Comparison of ENCODE assay signal across 22 cellular contexts in the genomic region with DNA sequence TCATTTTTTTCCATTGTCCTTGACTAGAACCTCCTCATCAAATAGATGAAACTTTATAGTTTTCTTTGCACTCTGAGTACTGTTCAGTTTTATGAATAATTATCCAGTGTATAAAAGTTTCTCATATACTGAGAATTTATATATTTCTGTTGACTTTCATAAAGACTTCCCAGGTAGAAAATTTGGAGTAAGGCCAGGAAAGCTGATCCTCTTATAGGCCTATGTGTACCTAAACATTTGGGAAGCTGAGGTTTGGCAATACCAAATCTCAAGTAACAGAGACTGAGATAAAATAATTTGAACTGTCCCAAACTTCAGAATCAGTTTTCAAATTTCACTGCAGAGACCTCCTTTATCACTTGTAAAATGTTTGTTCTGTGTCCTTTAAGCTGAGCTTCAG. TPM values are rescaled to one million over a fixed set of nuclear protein-coding genes. Genes with fewer than 3 reads are reported as not detected.
DNase-seq lines count a peak whose midpoint lies in the region; ATAC-seq, FAIRE-seq and TF ChIP-seq lines count a peak whose summit lies in the region.
"Had no signal": no experiment of that assay in that cellular context is flagged by ENCODE, and none has a peak within 500 bp of the region (broad histone marks: within the 10 kb centered on the region; RNA-seq: fewer than 3 reads in every experiment).

No MANE protein-coding gene starts in this region.

- intact Hi-C loops in left lung (cut with DNase I), result no loop called here
- intact Hi-C loops in body of pancreas (cut with DNase I), result no loop called here

- H3K27ac ChIP-seq in A549, result peak overlapping the region in 1 of 2 experiments; percentile 12; a peak in 2 of 6 replicates
- peak overlapping the region; percentile 95 for H3K27ac ChIP-seq in brain microvascular endothelial cell
- peak overlapping the region; percentile 31 to 66 for H3K27ac ChIP-seq in left lung
- H3K27ac ChIP-seq in small intestine (ENCODE audit: low read depth in 1 of 2, low read length in 1 of 2), result no peak overlapping the region
- H3K27ac ChIP-seq in body of pancreas, result no peak overlapping the region
- H3K27ac ChIP-seq: cardiac muscle cell, gastrocnemius medialis, right atrium auricular region had no signal

- TF ChIP-seq EP300 in A549 (IDR thresholded peaks at IDR 0.05), result no peak

- no peaks in the 10 kb centered on the region for H3K36me3 Mint-ChIP-seq in HFFc6 (ENCODE audit: low read depth)
- H3K36me3 Mint-ChIP-seq: activated naive CD8-positive, alpha-beta T cell; CD8-positive, alpha-beta memory T cell; natural killer cell treated with Interleukin-12 subunit alpha and Interleukin-12 subunit beta and Interleukin-15 and Interleukin-18, amount 100 ng/mL, for 72 hours had no signal

- DNase-seq in A549 (ENCODE audit: low read depth in 1 of 2, low spot score in 1 of 2) (no peak), HFFc6 (no peak), brain microvascular endothelial cell (no peak), left lung (no peak), small intestine (no peak), body of pancreas (no peak), mesenteric fat pad (ENCODE audit: low spot score) (no peak)
- no peak for DNase-seq in activated effector memory CD4-positive, alpha-beta T cell treated with anti-CD3 and anti-CD28 coated beads, Interleukin-2, amount 50 U/mL, for 16 hours
- DNase-seq: activated CD4-positive, alpha-beta T cell treated with anti-CD3 and anti-CD28 coated beads, Interleukin-2, amount 50 U/mL, for 4 hours; activated T-cell treated with anti-CD3 and anti-CD28 coated beads, Interleukin-2, amount 50 U/mL, for 24 hours; CD8-positive, alpha-beta memory T cell; effector CD8-positive, alpha-beta T cell; GDM1; NCI-H1436 treated with DMSO at 0.1 percent for 48 hours; NCI-H510A had no signal

- TF ChIP-seq POLR2A in A549 (IDR thresholded peaks at IDR 0.05; ENCODE audit: low read length) (no peak), body of pancreas (IDR thresholded peaks at IDR 0.05) (no peak)

- H3K9me3 ChIP-seq in A549 (no peaks in the 10 kb centered on the region), left lung (no peaks in the 10 kb centered on the region), small intestine (ENCODE audit: control insufficient read depth, low read depth) (no peaks in the 10 kb centered on the region), body of pancreas (no peaks in the 10 kb centered on the region)
- H3K9me3 ChIP-seq: gastrocnemius medialis, right atrium auricular region had no signal

- H3K4me3 ChIP-seq in A549 (no peak overlapping the region), brain microvascular endothelial cell (ENCODE audit: low read depth, low read length) (no peak overlapping the region), left lung (no peak overlapping the region), small intestine (ENCODE audit: low read depth in 1 of 2, low read length in 2 of 2) (no peak overlapping the region), body of pancreas (no peak overlapping the region)
- H3K4me3 ChIP-seq: cardiac muscle cell, gastrocnemius medialis, right atrium auricular region had no signal

- 0 out of 6 replicates have a peak, but pooled peaks of 1 of the 2 experiments have one; percentile 34 for ATAC-seq in A549
- no peak for ATAC-seq in left lung
- no peak for ATAC-seq in body of pancreas
- ATAC-seq: natural killer cell treated with Interleukin-12 subunit alpha and Interleukin-12 subunit beta and Interleukin-15 and Interleukin-18, amount 100 ng/mL, for 72 hours had no signal

- peak overlapping the region; percentile 80 for H3K27ac Mint-ChIP-seq in HFFc6
- H3K27ac Mint-ChIP-seq: activated naive CD8-positive, alpha-beta T cell; activated T-cell treated with anti-CD3 and anti-CD28 coated beads, Interleukin-2, amount 50 U/mL, for 24 hours; CD8-positive, alpha-beta memory T cell; natural killer cell treated with Interleukin-12 subunit alpha and Interleukin-12 subunit beta and Interleukin-15 and Interleukin-18, amount 100 ng/mL, for 72 hours had no signal

- H3K4me2 ChIP-seq in A549, result peak overlapping the region; percentile 57

- H3K4me1 Mint-ChIP-seq in HFFc6 (ENCODE audit: low read depth), result peaks cover 52% of the 10 kb centered on the region
- H3K4me1 Mint-ChIP-seq: CD8-positive, alpha-beta memory T cell had no signal

- no peaks in the 10 kb centered on the region for H3K9me3 Mint-ChIP-seq in HFFc6
- H3K9me3 Mint-ChIP-seq: activated T-cell treated with anti-CD3 and anti-CD28 coated beads, Interleukin-2, amount 50 U/mL, for 24 hours; CD8-positive, alpha-beta memory T cell; natural killer cell treated with Interleukin-12 subunit alpha and Interleukin-12 subunit beta and Interleukin-15 and Interleukin-18, amount 100 ng/mL, for 72 hours had no signal

- H3K27me3 Mint-ChIP-seq in HFFc6 (ENCODE audit: insufficient read depth), result no peaks in the 10 kb centered on the region
- H3K27me3 Mint-ChIP-seq: activated naive CD8-positive, alpha-beta T cell; activated T-cell treated with anti-CD3 and anti-CD28 coated beads, Interleukin-2, amount 50 U/mL, for 24 hours; CD8-positive, alpha-beta memory T cell; natural killer cell treated with Interleukin-12 subunit alpha and Interleukin-12 subunit beta and Interleukin-15 and Interleukin-18, amount 100 ng/mL, for 72 hours had no signal

- H3K4me1 ChIP-seq in A549 (peaks cover 13% of the 10 kb centered on the region; the same call in 2 of the 3 replicates), left lung (peaks cover 4 to 35% of the 10 kb centered on the region in 2 donors), small intestine (ENCODE audit: control insufficient read depth in 2 of 2, insufficient read depth in 1 of 2, low read depth in 1 of 2, low read length in 1 of 2) (no peaks in the 10 kb centered on the region), body of pancreas (no peaks in the 10 kb centered on the region)
- H3K4me1 ChIP-seq: right atrium auricular region had no signal

- in situ Hi-C loops in brain microvascular endothelial cell (cut with HindIII; ENCODE audit: low pct_ligation_motif_present, low sequenced_read_pairs), result no loop called here

- no peaks in the 10 kb centered on the region for H3K27me3 ChIP-seq in brain microvascular endothelial cell (replicated peaks)
- H3K27me3 ChIP-seq in left lung, result no peaks in the 10 kb centered on the region
- H3K27me3 ChIP-seq in small intestine (ENCODE audit: control insufficient read depth in 2 of 2, insufficient read depth in 2 of 2, low read length in 2 of 2), result no peaks in the 10 kb centered on the region
- no peaks in the 10 kb centered on the region for H3K27me3 ChIP-seq in body of pancreas
- H3K27me3 ChIP-seq: cardiac muscle cell, gastrocnemius medialis, right atrium auricular region had no signal

- TF ChIP-seq CTCF in A549 (IDR thresholded peaks at IDR 0.05) (no peak), HFFc6 (IDR thresholded peaks at IDR 0.05) (no peak), brain microvascular endothelial cell (IDR thresholded peaks at IDR 0.05; ENCODE audit: low read depth, low read length, missing control alignments) (no peak), left lung (IDR thresholded peaks at IDR 0.05) (no peak), body of pancreas (IDR thresholded peaks at IDR 0.05) (no peak)

- H3K4me3 Mint-ChIP-seq in HFFc6, result peak overlapping the region; percentile 55
- H3K4me3 Mint-ChIP-seq: activated naive CD8-positive, alpha-beta T cell; activated T-cell treated with anti-CD3 and anti-CD28 coated beads, Interleukin-2, amount 50 U/mL, for 24 hours; CD8-positive, alpha-beta memory T cell; natural killer cell treated with Interleukin-12 subunit alpha and Interleukin-12 subunit beta and Interleukin-15 and Interleukin-18, amount 100 ng/mL, for 72 hours had no signal

- POLR2A ChIA-PET in A549 (lab: Yijun Ruan, JAX), result no interaction called here

- FAIRE-seq in A549 (lab: Jason Lieb, UNC) (no peak), small intestine (lab: Jason Lieb, UNC) (no peak)
- FAIRE-seq: GM12891, H1 had no signal

- no peak for TF ChIP-seq RAD21 in A549 (conservative IDR thresholded peaks at IDR 0.05 in 1 of 2, IDR thresholded peaks at IDR 0.05 in 1 of 2)

- H3K36me3 ChIP-seq in brain microvascular endothelial cell (replicated peaks) (no peaks in the 10 kb centered on the region), left lung (no peaks in the 10 kb centered on the region), small intestine (ENCODE audit: control insufficient read depth in 2 of 2, insufficient read depth in 2 of 2, low read length in 2 of 2) (no peaks in the 10 kb centered on the region), body of pancreas (replicated peaks in 1 of 2; ENCODE audit: insufficient read depth in 1 of 2, low read depth in 2 of 2) (no peaks in the 10 kb centered on the region)
- H3K36me3 ChIP-seq: cardiac muscle cell, gastrocnemius medialis, right atrium auricular region had no signal

- CTCF ChIA-PET in A549 (lab: Yijun Ruan, JAX), result no interaction called here

TF ChIP-seq in A549, 52 proteins besides CTCF, POLR2A, EP300 and RAD21:
- TF ChIP-seq SREBF2 (IDR thresholded peaks at IDR 0.05) (no peak), ZNF302 (CRISPR knock-in tag; IDR thresholded peaks at IDR 0.05) (no peak), JUNB (IDR thresholded peaks at IDR 0.05) (0 out of 2 replicates have a peak, but pooled peaks have one; percentile 3), POLR2AphosphoS2 (conservative IDR thresholded peaks at IDR 0.05; ENCODE audit: low read length) (no peak), MAFK (IDR thresholded peaks at IDR 0.05; ENCODE audit: partially characterized antibody) (no peak), BHLHE40 (IDR thresholded peaks at IDR 0.05; ENCODE audit: low read depth, low read length) (no peak)

RNA-seq across cellular contexts. Expression of gene CCDC102B, which starts 43.4 kb away (rescaled TPM):
- polyA plus RNA-seq in A549 (2011; rRNA removed) (1.2 and 1.6 TPM in 2 replicates), A549 (2017; fragmentation: RNase III; extraction: RNeasy Plus Mini Kit Qiagen cat#74134 plus additional on column Dnase treatment) (0.58 to 1.4 TPM (median 1.2 TPM) in 3 replicates), small intestine (1 to 10 TPM in 2 of 3 donors, under 1 TPM in 1; 0.45 to 5.1 (median 1.1) TPM)
- polyA plus RNA-seq in A549 (2012; cell fraction: cytosol; rRNA removed), result 0.79 and 0.89 TPM in 2 replicates
- polyA plus RNA-seq in A549 (2012; cell fraction: nucleus; rRNA removed), result 0.40 and 0.42 TPM in 2 replicates
- polyA minus RNA-seq in A549 (2011; rRNA and poly(A)+ RNA removed), result 0.29 and 0.44 TPM in 2 replicates
- total RNA-seq in HFFc6 (2021; fragmentation: NEBNext Ultra II Directional; extraction: Animal tissue kit (Norgen Biotek cat#: 25700)), result 1 to 10 TPM; 1.2 to 3.5 (median 2.5) TPM
- total RNA-seq in left lung (10 to 100 TPM; 60.7 to 78.3 TPM), body of pancreas (1 to 10 TPM; 4.9 to 6.3 TPM), mesenteric fat pad (10.7 TPM)

Comparison
In these comparisons a context has a peak if more than half of its experiments do, and no peak if none do; other contexts are left out.
1. H3K27ac ChIP-seq: peak in brain microvascular endothelial cell (single experiment) and left lung (2 of 2); none in small intestine (0 of 2) and body of pancreas (0 of 4).